ENCODE assay signal across 19 cellular contexts in genomic region chr6:31112478-31112877, GRCh38. TPM values are rescaled to one million over a fixed set of nuclear protein-coding genes. Genes with fewer than 3 reads are reported as not detected.
"Had no signal": no experiment of that assay in that cellular context is flagged by ENCODE, and none has a peak within 500 bp of the region (broad histone marks: within the 10 kb centered on the region; RNA-seq: fewer than 3 reads in every experiment).

Gene C6orf15, minus strand, starts transcription at chr6:31112575. Its CDS starts 20 bp downstream, at chr6:31112555.

- DNase-seq: activated CD4-positive, alpha-beta T cell treated with anti-CD3 and anti-CD28 coated beads, Interleukin-2, amount 50 U/mL, for 48 hours; activated CD4-positive, CD25-positive, alpha-beta regulatory T cell treated with anti-CD3 and anti-CD28 coated beads, Interleukin-2, amount 50 U/mL, for 72 hours; activated gamma-delta T cell; activated T-cell treated with anti-CD3 and anti-CD28 coated beads, Interleukin-2, amount 50 U/mL, for 4 hours; amygdala; effector CD4-positive, alpha-beta T cell; foreskin melanocyte; heart right ventricle; left lung; stimulated activated CD4-positive, alpha-beta T cell treated with anti-CD3 and anti-CD28 coated beads, Interleukin-1b, Interleukin-23, amount 100 ng/mL, for 48 hours; SW 1271; upper lobe of right lung had no signal

- H3K27me3 Mint-ChIP-seq: activated naive CD8-positive, alpha-beta T cell had no signal

- H3K36me3 ChIP-seq: heart right ventricle, left lung, upper lobe of right lung had no signal

- H3K27ac Mint-ChIP-seq: activated naive CD8-positive, alpha-beta T cell; stimulated activated memory B cell treated with anti-CD40 and anti-IgM and Interleukin-4, amounts not matched to agents 10 μg/mL and 1 μg/mL and 100 μg/mL, for 72 hours had no signal

- H3K36me3 Mint-ChIP-seq: activated naive CD8-positive, alpha-beta T cell; stimulated activated memory B cell treated with anti-CD40 and anti-IgM and Interleukin-4, amounts not matched to agents 10 μg/mL and 1 μg/mL and 100 μg/mL, for 72 hours had no signal

- H3K4me3 ChIP-seq: heart right ventricle, left lung, upper lobe of right lung had no signal

- H3K9me3 ChIP-seq: heart right ventricle, left lung, upper lobe of right lung had no signal

- H3K4me3 Mint-ChIP-seq: activated naive CD8-positive, alpha-beta T cell; activated T-cell treated with anti-CD3 and anti-CD28 coated beads, Interleukin-2, amount 50 U/mL, for 4 hours; neural crest cell; stimulated activated memory B cell treated with anti-CD40 and anti-IgM and Interleukin-4, amounts not matched to agents 10 μg/mL and 1 μg/mL and 100 μg/mL, for 72 hours had no signal

- ATAC-seq: activated T-cell treated with anti-CD3 and anti-CD28 coated beads, Interleukin-2, amount 50 U/mL, for 4 hours; heart right ventricle; left lung; stimulated activated memory B cell treated with anti-CD40 and anti-IgM and Interleukin-4, amounts not matched to agents 10 μg/mL and 1 μg/mL and 100 μg/mL, for 72 hours; upper lobe of right lung had no signal

- H3K9me3 Mint-ChIP-seq: activated T-cell treated with anti-CD3 and anti-CD28 coated beads, Interleukin-2, amount 50 U/mL, for 4 hours; neural crest cell; stimulated activated memory B cell treated with anti-CD40 and anti-IgM and Interleukin-4, amounts not matched to agents 10 μg/mL and 1 μg/mL and 100 μg/mL, for 72 hours had no signal

- H3K27me3 ChIP-seq: upper lobe of right lung had no signal

RNA-seq across cellular contexts. Expression of gene C6orf15, which starts in this region (rescaled TPM):
- total RNA-seq: activated T-cell treated with anti-CD3 and anti-CD28 coated beads, Interleukin-2, amount 50 U/mL, for 4 hours; bronchial epithelial cell; endothelial cell of umbilical vein; heart right ventricle; left lung; mesenteric fat pad; neural crest cell; subcutaneous adipose tissue; upper lobe of right lung had no signal
- polyA plus RNA-seq: endothelial cell of umbilical vein, heart right ventricle had no signal
